13 cellular contexts compared by ENCODE assay signal in genomic region chr2:37711831-37712230, GRCh38. TPM values are rescaled to one million over a fixed set of nuclear protein-coding genes. Genes with fewer than 3 reads are reported as not detected.
A peak's percentile ranks its signal among the peaks of the same experiment; 100 is the strongest.
DNase-seq lines count a peak whose midpoint lies in the region; ATAC-seq, FAIRE-seq and TF ChIP-seq lines count a peak whose summit lies in the region.
"Had no signal": no experiment of that assay in that cellular context is flagged by ENCODE, and none has a peak within 500 bp of the region (broad histone marks: within the 10 kb centered on the region; RNA-seq: fewer than 3 reads in every experiment).

No MANE protein-coding gene starts in this region.

- CTCF ChIA-PET in Caco-2 (lab: Charles Lee) = interaction anchor here (0.7 to 1.2 kb wide), 2 partner anchors 121 to 165 kb away, joined by 3 to 4 read pairs; no protein-coding TSS in a partner anchor
- CTCF ChIA-PET in K562 (lab: Yijun Ruan, JAX; ENCODE audit: low intra/inter-chr PET ratio) = no interaction called here

- H3K27ac ChIP-seq in KMS-11 = 0 out of 2 replicates have a peak overlapping the region, but pooled peaks have one; percentile 21
- H3K27ac ChIP-seq in K562 (ENCODE audit: extremely low read depth, low read depth, low read length) = no peak overlapping the region

- POLR2A ChIA-PET in Caco-2 (lab: Charles Lee) = interaction anchor here (1.5 kb wide), 1 partner anchor 22 kb away, joined by 6 read pairs; no protein-coding TSS in a partner anchor
- POLR2A ChIA-PET in K562 (lab: Yijun Ruan, JAX) = interaction anchor here (0.6 kb wide), 1 partner anchor 60 kb away, joined by 4 read pairs; no protein-coding TSS in a partner anchor

- H3K27me3 ChIP-seq in Caco-2 (replicated peaks; ENCODE audit: control insufficient read depth, insufficient read depth, low read length) (no peaks in the 10 kb centered on the region), KMS-11 (ENCODE audit: insufficient read depth, low read depth) (no peaks in the 10 kb centered on the region), K562 (ENCODE audit: control insufficient read depth in 2 of 2, insufficient read depth in 2 of 2, low read length in 2 of 2) (no peaks in the 10 kb centered on the region)
- H3K27me3 ChIP-seq: spleen had no signal

- H3K79me2 ChIP-seq in KMS-11 (ENCODE audit: insufficient read depth, low read depth) = no peaks in the 10 kb centered on the region
- H3K79me2 ChIP-seq in K562 (ENCODE audit: control insufficient read depth, insufficient read depth, low read length) = no peaks in the 10 kb centered on the region

- 32% methylated on average over 2 of the region's 2 CpGs for WGBS in K562 (ENCODE audit: insufficient coverage, low coverage, missing lambda C conversion rate)

- H3K27me3 Mint-ChIP-seq in Caco-2 (ENCODE audit: insufficient read depth, unreplicated experiment) (no peaks in the 10 kb centered on the region), mesothelial cell of epicardium (ENCODE audit: low read depth) (no peaks in the 10 kb centered on the region), progenitor cell of endocrine pancreas (no peaks in the 10 kb centered on the region)
- H3K27me3 Mint-ChIP-seq: stimulated activated memory B cell treated with anti-CD40 and anti-IgM and Interleukin-4, amounts not matched to agents 10 μg/mL and 1 μg/mL and 100 μg/mL, for 72 hours had no signal

- no peak overlapping the region for H3K9ac ChIP-seq in KMS-11
- H3K9ac ChIP-seq in K562 (ENCODE audit: insufficient read depth in 1 of 2, low read depth in 2 of 2, low read length in 2 of 2) = no peak overlapping the region

- in situ Hi-C loops in K562 (cut with MboI) = no loop called here

- H3K27ac Mint-ChIP-seq in Caco-2 (ENCODE audit: unreplicated experiment) = peak overlapping the region; percentile 59
- H3K27ac Mint-ChIP-seq in mesothelial cell of epicardium = peak overlapping the region; percentile 64
- no peak overlapping the region for H3K27ac Mint-ChIP-seq in progenitor cell of endocrine pancreas
- H3K27ac Mint-ChIP-seq: stimulated activated memory B cell treated with anti-CD40 and anti-IgM and Interleukin-4, amounts not matched to agents 10 μg/mL and 1 μg/mL and 100 μg/mL, for 72 hours had no signal

- H4K20me1 ChIP-seq in KMS-11 (ENCODE audit: insufficient read depth) (no peaks in the 10 kb centered on the region), K562 (replicated peaks; ENCODE audit: control insufficient read depth, insufficient read depth, low read length) (no peaks in the 10 kb centered on the region)

- H3K4me1 ChIP-seq in Caco-2 = peaks cover 23% of the 10 kb centered on the region
- H3K4me1 ChIP-seq in KMS-11 (ENCODE audit: low read depth, poor library complexity, severe bottlenecking) = peaks cover 69% of the 10 kb centered on the region
- H3K4me1 ChIP-seq in K562 (replicated peaks in 1 of 2; ENCODE audit: control insufficient read depth in 2 of 2, insufficient read depth in 2 of 2, low read length in 2 of 2) = peaks cover 0 to 12% of the 10 kb centered on the region in 2 experiments; a peak in 1 of 5 replicates

- H3K4me3 Mint-ChIP-seq in Caco-2 (ENCODE audit: unreplicated experiment) = peak overlapping the region; percentile 36
- no peak overlapping the region for H3K4me3 Mint-ChIP-seq in mesothelial cell of epicardium
- H3K4me3 Mint-ChIP-seq in progenitor cell of endocrine pancreas (ENCODE audit: low read depth) = no peak overlapping the region
- H3K4me3 Mint-ChIP-seq: stimulated activated memory B cell treated with anti-CD40 and anti-IgM and Interleukin-4, amounts not matched to agents 10 μg/mL and 1 μg/mL and 100 μg/mL, for 72 hours had no signal

- no peaks in the 10 kb centered on the region for H3K36me3 ChIP-seq in Caco-2 (ENCODE audit: control insufficient read depth, insufficient read depth, low read length)
- H3K36me3 ChIP-seq in KMS-11 (ENCODE audit: insufficient read depth) = no peaks in the 10 kb centered on the region
- no peaks in the 10 kb centered on the region for H3K36me3 ChIP-seq in K562 (ENCODE audit: control insufficient read depth, insufficient read depth, low read length)
- H3K36me3 ChIP-seq: spleen had no signal

- no peak for TF ChIP-seq CTCF in Caco-2 (IDR thresholded peaks at IDR 0.05; ENCODE audit: insufficient read depth in 1 of 2, low read depth in 1 of 2, low read length in 1 of 2, severe bottlenecking in 1 of 2, unreplicated experiment in 1 of 2)
- TF ChIP-seq CTCF in KMS-11 (conservative IDR thresholded peaks at IDR 0.05; ENCODE audit: low read depth, low read length) = no peak
- TF ChIP-seq CTCF in K562 (IDR thresholded peaks at IDR 0.05 in 2 of 3, conservative IDR thresholded peaks at IDR 0.05 in 1 of 3; ENCODE audit: insufficient read depth in 2 of 3, low read depth in 1 of 3, low read length in 3 of 3) = no peak
- TF ChIP-seq CTCF in mesothelial cell of epicardium (IDR thresholded peaks at IDR 0.05; ENCODE audit: unreplicated experiment) = no peak
- no peak for TF ChIP-seq CTCF in progenitor cell of endocrine pancreas (IDR thresholded peaks at IDR 0.05; ENCODE audit: unreplicated experiment)

- ATAC-seq in K562 (no peak), GM18867 (IDR thresholded peaks at IDR 0.05; ENCODE audit: unreplicated experiment) (no peak), GM21390 (IDR thresholded peaks at IDR 0.05; ENCODE audit: unreplicated experiment) (no peak)

- FAIRE-seq in K562 (lab: Jason Lieb, UNC) = no peak

- TF ChIP-seq EP300 in K562 (IDR thresholded peaks at IDR 0.05; ENCODE audit: low read length) = no peak

- H3K9me3 ChIP-seq in Caco-2 (peaks cover 3% of the 10 kb centered on the region; the same call in 1 of the 2 replicates), K562 (replicated peaks; ENCODE audit: control insufficient read depth, insufficient read depth, low read depth, low read length) (no peaks in the 10 kb centered on the region)

- 0 out of 2 replicates have a peak overlapping the region, but pooled peaks have one; percentile 11 for H2AFZ ChIP-seq in KMS-11 (ENCODE audit: low read depth)
- H2AFZ ChIP-seq in K562 (ENCODE audit: low read depth, low read length) = no peak overlapping the region

- H3K4me2 ChIP-seq in KMS-11 = peak overlapping the region; percentile 85
- H3K4me2 ChIP-seq in K562 (ENCODE audit: insufficient read depth, low read length) = no peak overlapping the region

- DNase-seq in Caco-2 (no peak), K562 (ENCODE audit: extremely low read depth in 1 of 4, low spot score in 3 of 4) (no peak), mesothelial cell of epicardium (ENCODE audit: low spot score in 2 of 2, unreplicated experiment in 2 of 2) (no peak), progenitor cell of endocrine pancreas (ENCODE audit: low spot score, unreplicated experiment) (no peak), D341Med (ENCODE audit: low spot score) (no peak)
- DNase-seq: activated CD4-positive, alpha-beta T cell treated with anti-CD3 and anti-CD28 coated beads for 1 hour; NCI-H2081 treated with DMSO at 0.1 percent for 48 hours; RPMI8226 had no signal

- no peak for TF ChIP-seq RAD21 in K562 (CRISPR knock-in tag; conservative IDR thresholded peaks at IDR 0.05 in 1 of 2, IDR thresholded peaks at IDR 0.05 in 1 of 2)

- H3K9me3 Mint-ChIP-seq in Caco-2 (ENCODE audit: unreplicated experiment) (peaks cover 40% of the 10 kb centered on the region), mesothelial cell of epicardium (peaks cover 27% of the 10 kb centered on the region), progenitor cell of endocrine pancreas (ENCODE audit: low read depth) (peaks cover 17% of the 10 kb centered on the region)

- BruUV-seq in Caco-2 (replicated peaks; lab: Mats Ljungman, UMichigan) = TSS peak; percentile 85
- no TSS peak for BruUV-seq in K562 (replicated peaks; lab: Mats Ljungman, UMichigan)

- H3K4me3 ChIP-seq in Caco-2 (ENCODE audit: low read depth, low read length) (no peak overlapping the region), KMS-11 (IDR thresholded peaks at IDR 0.05; ENCODE audit: insufficient read depth, low read depth, low read length) (peak overlapping the region; percentile 69), K562 (no peak overlapping the region)
- H3K4me3 ChIP-seq: spleen had no signal

- peaks cover 24% of the 10 kb centered on the region for H3K4me1 Mint-ChIP-seq in Caco-2 (ENCODE audit: low read depth, unreplicated experiment)
- H3K4me1 Mint-ChIP-seq in mesothelial cell of epicardium = peaks cover 40% of the 10 kb centered on the region
- peaks cover 8% of the 10 kb centered on the region for H3K4me1 Mint-ChIP-seq in progenitor cell of endocrine pancreas (ENCODE audit: low read depth)

- TF ChIP-seq POLR2A in K562 (conservative IDR thresholded peaks at IDR 0.05) = no peak

- no peaks in the 10 kb centered on the region for H3K36me3 Mint-ChIP-seq in Caco-2 (ENCODE audit: insufficient read depth, unreplicated experiment)
- H3K36me3 Mint-ChIP-seq in mesothelial cell of epicardium = peaks cover 9% of the 10 kb centered on the region
- peaks cover 2% of the 10 kb centered on the region for H3K36me3 Mint-ChIP-seq in progenitor cell of endocrine pancreas (ENCODE audit: insufficient read depth)
- H3K36me3 Mint-ChIP-seq: stimulated activated memory B cell treated with anti-CD40 and anti-IgM and Interleukin-4, amounts not matched to agents 10 μg/mL and 1 μg/mL and 100 μg/mL, for 72 hours had no signal

- no peaks in the 10 kb centered on the region for H3K9me1 ChIP-seq in K562 (ENCODE audit: control insufficient read depth, insufficient read depth, low read length)

- intact Hi-C loops in Caco-2 (cut with micrococcal nuclease; ENCODE audit: unreplicated experiment) = no loop called here
- intact Hi-C loops in K562 (cut with micrococcal nuclease) = no loop called here

RNA-seq across cellular contexts. Expression of gene CDC42EP3, which starts 40.4 kb away (rescaled TPM):
- total RNA-seq in Caco-2 (2022) = 87.5 and 95.8 TPM in 2 replicates
- 0.40 and 0.49 TPM in 2 replicates for total RNA-seq in K562 (2011; cell fraction: chromatin; rRNA removed; ENCODE audit: low replicate concordance)
- total RNA-seq in K562 (2011; cell fraction: nucleolus; rRNA removed) = 0.50 and 0.53 TPM in 2 replicates
- 0.59 and 1.1 TPM in 2 replicates for total RNA-seq in K562 (2011; cell fraction: nucleoplasm; rRNA removed)
- total RNA-seq in K562 (2014; rRNA removed) = 1.8 and 3.6 TPM in 2 replicates
- 3.4 and 3.8 TPM in 2 replicates for total RNA-seq in K562 (2014; rRNA removed; fragmentation: Illumina TruSeq; extraction: Trizol)
- total RNA-seq in K562 (2015; rRNA removed; fragmentation: Illumina TruSeq; extraction: Trizol) = 1.9 and 2.0 TPM in 2 replicates
- 2.5 and 4.2 TPM in 2 replicates for total RNA-seq in K562 (2021)
- 0.72 and 2.0 TPM in 2 replicates for polyA plus RNA-seq in K562 (2011; rRNA removed)
- polyA plus RNA-seq in K562 (2011; cell fraction: cytosol; rRNA removed) = 0.69 and 1.8 TPM in 2 replicates
- polyA plus RNA-seq in K562 (2011; cell fraction: nucleus; rRNA removed) = 0.78 and 1.8 TPM in 2 replicates
- polyA plus RNA-seq in K562 (2012) = 1.9 and 3.4 TPM in 2 replicates
- polyA plus RNA-seq in K562 (2014; fragmentation: Illumina TruSeq; extraction: Trizol) = 4.1 and 6.4 TPM in 2 replicates
- under 1 TPM; 0.74 to 0.77 TPM for polyA plus RNA-seq in K562 (2014; fragmentation: Nextera tagmentation; extraction: Ambion mirVana)
- polyA plus RNA-seq in K562 (2014; rRNA removed) = 3.1 and 3.4 TPM in 2 replicates
- polyA minus RNA-seq in K562 (2011; rRNA and poly(A)+ RNA removed) = 0.35 and 2.1 TPM in 2 replicates
- polyA minus RNA-seq in K562 (2011; cell fraction: cytosol; rRNA and poly(A)+ RNA removed) = 0.57 and 0.64 TPM in 2 replicates
- 0.27 and 1.2 TPM in 2 replicates for polyA minus RNA-seq in K562 (2011; cell fraction: nucleus; rRNA and poly(A)+ RNA removed)
- total RNA-seq in mesothelial cell of epicardium = 48.7 to 53.8 TPM (median 48.9 TPM) in 3 replicates
- 43.1 and 48.5 TPM in 2 replicates for total RNA-seq in progenitor cell of endocrine pancreas
